Comparison of ENCODE assay signal across 16 cellular contexts in the genomic region with DNA sequence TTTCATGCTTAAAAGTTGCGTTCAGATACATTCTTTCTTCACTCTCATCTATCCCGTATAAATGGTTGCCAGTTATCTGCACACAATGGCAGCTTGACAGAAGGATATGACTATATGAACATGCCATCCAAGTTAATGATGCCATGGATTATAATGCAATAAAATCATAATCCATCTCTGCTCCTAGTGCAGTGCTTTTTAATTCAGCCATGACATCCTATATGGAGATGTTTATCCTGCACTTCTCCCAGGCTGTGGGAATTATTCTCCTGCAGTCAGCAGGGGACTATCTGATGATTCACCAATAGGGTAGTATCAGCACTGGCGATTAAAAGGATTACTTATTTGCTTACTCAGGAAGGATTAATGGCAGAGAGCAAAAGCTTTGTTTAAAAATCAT.
DNase-seq lines count a peak whose midpoint lies in the region; FAIRE-seq and TF ChIP-seq lines count a peak whose summit lies in the region.
"Had no signal": no experiment of that assay in that cellular context is flagged by ENCODE, and none has a peak within 500 bp of the region (broad histone marks: within the 10 kb centered on the region; RNA-seq: fewer than 3 reads in every experiment).

No MANE protein-coding gene starts in this region.

- H3K36me3 Mint-ChIP-seq in chondrocyte (ENCODE audit: low read depth): no peaks in the 10 kb centered on the region
- H3K36me3 Mint-ChIP-seq in activated T-cell treated with anti-CD3 and anti-CD28 coated beads, Interleukin-2, amount 50 U/mL, for 24 hours (ENCODE audit: low read depth): no peaks in the 10 kb centered on the region

- peaks cover 9% of the 10 kb centered on the region for H3K4me1 Mint-ChIP-seq in chondrocyte (ENCODE audit: low read depth)
- H3K4me1 Mint-ChIP-seq in activated T-cell treated with anti-CD3 and anti-CD28 coated beads, Interleukin-2, amount 50 U/mL, for 24 hours (ENCODE audit: low read depth): no peaks in the 10 kb centered on the region

- DNase-seq in D721Med (ENCODE audit: insufficient read length, low spot score) (peak; percentile 27), NCI-H146 treated with DMSO at 0.1 percent for 48 hours (lab: John Stamatoyannopoulos, UW; ENCODE audit: unreplicated experiment) (peak; percentile 97), chondrocyte (ENCODE audit: low spot score) (no peak), myocyte (ENCODE audit: low read depth) (peak; percentile 29), NCI-H446 (lab: John Stamatoyannopoulos, UW) (no peak), epidermal melanocyte (ENCODE audit: insufficient read length, low spot score) (no peak), activated T-cell treated with anti-CD3 and anti-CD28 coated beads for 4 hours (no peak)
- no peak for DNase-seq in activated T-cell treated with anti-CD3 and anti-CD28 coated beads, Interleukin-2, amount 50 U/mL, for 24 hours
- DNase-seq: activated CD4-positive, CD25-positive, alpha-beta regulatory T cell treated with anti-CD3 and anti-CD28 coated beads, Interleukin-2, amount 50 U/mL, for 72 hours; activated effector memory CD4-positive, alpha-beta T cell treated with anti-CD3 and anti-CD28 coated beads, Interleukin-2, amount 50 U/mL, for 16 hours; CD4-positive, alpha-beta T cell; GOT3; hippocampal formation; SHP77 treated with DMSO at 0.1 percent for 48 hours had no signal

- peak overlapping the region; percentile 54 for H3K27ac Mint-ChIP-seq in chondrocyte (ENCODE audit: unreplicated experiment)
- H3K27ac Mint-ChIP-seq in activated T-cell treated with anti-CD3 and anti-CD28 coated beads, Interleukin-2, amount 50 U/mL, for 24 hours: no peak overlapping the region
- H3K27ac Mint-ChIP-seq: CD4-positive, alpha-beta T cell had no signal

- FAIRE-seq in D721Med (lab: Jason Lieb, UNC): peak; percentile 88
- FAIRE-seq: colon, K562 had no signal

- H3K27me3 Mint-ChIP-seq in chondrocyte (ENCODE audit: low read depth): no peaks in the 10 kb centered on the region
- no peaks in the 10 kb centered on the region for H3K27me3 Mint-ChIP-seq in activated T-cell treated with anti-CD3 and anti-CD28 coated beads, Interleukin-2, amount 50 U/mL, for 24 hours
- H3K27me3 Mint-ChIP-seq: CD4-positive, alpha-beta T cell had no signal

- TF ChIP-seq CTCF in D721Med (IDR thresholded peaks at IDR 0.05; ENCODE audit: insufficient read depth, missing control alignments): no peak
- no peak for TF ChIP-seq CTCF in chondrocyte (IDR thresholded peaks at IDR 0.05)

- H3K9me3 Mint-ChIP-seq in chondrocyte (ENCODE audit: low read depth): no peaks in the 10 kb centered on the region
- H3K9me3 Mint-ChIP-seq in activated T-cell treated with anti-CD3 and anti-CD28 coated beads, Interleukin-2, amount 50 U/mL, for 24 hours: no peaks in the 10 kb centered on the region
- H3K9me3 Mint-ChIP-seq: CD4-positive, alpha-beta T cell had no signal

- no peak overlapping the region for H3K4me3 Mint-ChIP-seq in chondrocyte (ENCODE audit: unreplicated experiment)
- no peak overlapping the region for H3K4me3 Mint-ChIP-seq in activated T-cell treated with anti-CD3 and anti-CD28 coated beads, Interleukin-2, amount 50 U/mL, for 24 hours
- H3K4me3 Mint-ChIP-seq: CD4-positive, alpha-beta T cell had no signal

Comparison
In these comparisons a context has a peak if more than half of its experiments do, and no peak if none do; other contexts are left out.
1. DNase-seq: peak in D721Med (single experiment), NCI-H146 treated with DMSO at 0.1 percent for 48 hours (single experiment) and myocyte (single experiment); none in chondrocyte (single experiment), activated T-cell treated with anti-CD3 and anti-CD28 coated beads, Interleukin-2, amount 50 U/mL, for 24 hours (single experiment), NCI-H446 (0 of 2), epidermal melanocyte (single experiment) and activated T-cell treated with anti-CD3 and anti-CD28 coated beads for 4 hours (single experiment).